11 cellular contexts compared by ENCODE assay signal in genomic region chr9:37944671-37945481, GRCh38. TPM values are rescaled to one million over a fixed set of nuclear protein-coding genes. Genes with fewer than 3 reads are reported as not detected.
DNase-seq lines count a peak whose midpoint lies in the region; ATAC-seq and TF ChIP-seq lines count a peak whose summit lies in the region.
"Had no signal": no experiment of that assay in that cellular context is flagged by ENCODE, and none has a peak within 500 bp of the region (broad histone marks: within the 10 kb centered on the region; RNA-seq: fewer than 3 reads in every experiment).

No MANE protein-coding gene starts in this region.

- H3K9me2 ChIP-seq in GM23248 (ENCODE audit: insufficient read depth) = no peaks in the 10 kb centered on the region

- no peak overlapping the region for H3K4me3 ChIP-seq in GM23248
- no peak overlapping the region for H3K4me3 ChIP-seq in SJSA1
- no peak overlapping the region for H3K4me3 ChIP-seq in cardiac muscle cell

- H3K4me3 Mint-ChIP-seq in progenitor cell of endocrine pancreas (ENCODE audit: low read depth) (no peak overlapping the region), natural killer cell (no peak overlapping the region)
- H3K4me3 Mint-ChIP-seq: activated naive CD8-positive, alpha-beta T cell treated with anti-CD3 and anti-CD28 coated beads, Interleukin-2, amount 50 U/mL, for 24 hours had no signal

- H3K9ac ChIP-seq in GM23248 = no peak overlapping the region

- 0 out of 2 replicates have a peak, but pooled peaks cover 10% of the 10 kb centered on the region for H3K79me2 ChIP-seq in GM23248 (ENCODE audit: insufficient read depth)

- no peaks in the 10 kb centered on the region for H4K20me1 ChIP-seq in GM23248 (ENCODE audit: insufficient read depth)

- H2AFZ ChIP-seq in GM23248 = no peak overlapping the region

- no peaks in the 10 kb centered on the region for H3K27me3 ChIP-seq in GM23248 (replicated peaks; ENCODE audit: insufficient read depth)
- H3K27me3 ChIP-seq in SJSA1 (replicated peaks) = no peaks in the 10 kb centered on the region
- no peaks in the 10 kb centered on the region for H3K27me3 ChIP-seq in cardiac muscle cell

- in situ Hi-C loops in GM23248 (cut with MboI) = no loop called here

- DNase-seq in GM23248 (peak; percentile 51), SJSA1 (ENCODE audit: low read depth in 1 of 2, low spot score in 2 of 2) (peak; percentile 38 to 63), cardiac muscle cell (ENCODE audit: low read depth in 1 of 2, low spot score in 1 of 2) (peak; percentile 44 to 75), progenitor cell of endocrine pancreas (ENCODE audit: low spot score, unreplicated experiment) (no peak), NCI-H1694 treated with DMSO at 0.1 percent for 48 hours (lab: John Stamatoyannopoulos, UW) (no peak), natural killer cell (no peak)
- DNase-seq in activated CD4-positive, alpha-beta T cell treated with anti-CD3 and anti-CD28 coated beads, Interleukin-2, amount 50 U/mL, for 48 hours = no peak
- DNase-seq: activated naive CD8-positive, alpha-beta T cell treated with anti-CD3 and anti-CD28 coated beads, Interleukin-2, amount 50 U/mL, for 24 hours; NCI-H1436 treated with DMSO at 0.1 percent for 48 hours; NK-92 treated with Interleukin-12 subunit alpha and Interleukin-12 subunit beta, amount 100 ng/mL, for 24 hours had no signal

- no peaks in the 10 kb centered on the region for H3K36me3 ChIP-seq in GM23248 (ENCODE audit: low read depth)
- H3K36me3 ChIP-seq in SJSA1 = peaks cover 70% of the 10 kb centered on the region
- no peaks in the 10 kb centered on the region for H3K36me3 ChIP-seq in cardiac muscle cell

- H3K27ac Mint-ChIP-seq in progenitor cell of endocrine pancreas (peak overlapping the region; percentile 90), natural killer cell (no peak overlapping the region)
- H3K27ac Mint-ChIP-seq: activated naive CD8-positive, alpha-beta T cell treated with anti-CD3 and anti-CD28 coated beads, Interleukin-2, amount 50 U/mL, for 24 hours had no signal

- H3K9me3 ChIP-seq in GM23248 (ENCODE audit: low read depth) (no peaks in the 10 kb centered on the region), SJSA1 (replicated peaks) (no peaks in the 10 kb centered on the region), cardiac muscle cell (ENCODE audit: low read depth) (no peaks in the 10 kb centered on the region)

- H3F3A ChIP-seq in GM23248 (ENCODE audit: insufficient read depth) = peaks cover 14% of the 10 kb centered on the region; the same call in 1 of the 2 replicates

- H3K4me1 Mint-ChIP-seq in progenitor cell of endocrine pancreas (ENCODE audit: low read depth) (peaks cover 20% of the 10 kb centered on the region), natural killer cell (no peaks in the 10 kb centered on the region)
- H3K4me1 Mint-ChIP-seq: activated naive CD8-positive, alpha-beta T cell treated with anti-CD3 and anti-CD28 coated beads, Interleukin-2, amount 50 U/mL, for 24 hours had no signal

- H3K4me1 ChIP-seq in GM23248 (ENCODE audit: insufficient read depth) (peaks cover 45% of the 10 kb centered on the region), SJSA1 (replicated peaks) (peaks cover 57% of the 10 kb centered on the region), cardiac muscle cell (ENCODE audit: low read depth) (peaks cover 38% of the 10 kb centered on the region)

- ATAC-seq in natural killer cell = no peak
- ATAC-seq in GM21786 (IDR thresholded peaks at IDR 0.05; ENCODE audit: unreplicated experiment) = no peak
- ATAC-seq: activated naive CD8-positive, alpha-beta T cell treated with anti-CD3 and anti-CD28 coated beads, Interleukin-2, amount 50 U/mL, for 24 hours had no signal

- intact Hi-C loops in natural killer cell (cut with micrococcal nuclease) = no loop called here

- H3K36me3 Mint-ChIP-seq in progenitor cell of endocrine pancreas (ENCODE audit: insufficient read depth) (peaks cover 9% of the 10 kb centered on the region), natural killer cell (no peaks in the 10 kb centered on the region)

- no peak overlapping the region for H3K27ac ChIP-seq in GM23248
- peak overlapping the region; percentile 49 for H3K27ac ChIP-seq in SJSA1
- H3K27ac ChIP-seq in cardiac muscle cell = peak overlapping the region; percentile 75

- TF ChIP-seq CTCF in cardiac muscle cell (IDR thresholded peaks at IDR 0.05; ENCODE audit: low read depth, low read length) (no peak), progenitor cell of endocrine pancreas (IDR thresholded peaks at IDR 0.05; ENCODE audit: unreplicated experiment) (no peak), natural killer cell (IDR thresholded peaks at IDR 0.05) (no peak)

- no peaks in the 10 kb centered on the region for H3K27me3 Mint-ChIP-seq in progenitor cell of endocrine pancreas
- H3K27me3 Mint-ChIP-seq in natural killer cell (ENCODE audit: low read depth in 2 of 2) = no peaks in the 10 kb centered on the region

- WGBS in GM23248 (ENCODE audit: low coverage in 1 of 2, low lambda C conversion rate in 2 of 2, missing lambda C conversion rate in 2 of 2), 2 experiments = 77 to 81% methylated on average over 9 of the region's 9 CpGs

- H3K9me3 Mint-ChIP-seq in progenitor cell of endocrine pancreas (ENCODE audit: low read depth) (no peaks in the 10 kb centered on the region), natural killer cell (no peaks in the 10 kb centered on the region)
- H3K9me3 Mint-ChIP-seq: activated naive CD8-positive, alpha-beta T cell treated with anti-CD3 and anti-CD28 coated beads, Interleukin-2, amount 50 U/mL, for 24 hours had no signal

- peak overlapping the region; percentile 32 for H3K4me2 ChIP-seq in GM23248 (ENCODE audit: unreplicated experiment)

RNA-seq across cellular contexts. Expression of gene SLC25A51, which starts 40.9 kb away (rescaled TPM):
- total RNA-seq in GM23248 (2014; rRNA removed; shearing (Covaris generic)) = 56.6 and 58.2 TPM in 2 replicates
- 16.0 and 17.7 TPM in 2 replicates for polyA plus RNA-seq in GM23248 (2016; fragmentation: Nextera tagmentation; extraction: Ambion mirVana)
- 10.0 and 18.8 TPM in 2 replicates for total RNA-seq in SJSA1 (2014; rRNA removed; shearing (Covaris generic))
- total RNA-seq in cardiac muscle cell = 17.0 and 21.1 TPM in 2 replicates
- polyA plus RNA-seq in cardiac muscle cell = 13.0 and 14.1 TPM in 2 replicates
- total RNA-seq in progenitor cell of endocrine pancreas = 29.1 and 32.5 TPM in 2 replicates
- 10 to 100 TPM; 22.2 to 35.4 (median 33.7) TPM for total RNA-seq in natural killer cell

Comparison
In these comparisons a context has a peak if more than half of its experiments do, and no peak if none do; other contexts are left out.
1. DNase-seq: peak in GM23248 (single experiment), SJSA1 (2 of 2) and cardiac muscle cell (2 of 2); none in progenitor cell of endocrine pancreas (single experiment), activated CD4-positive, alpha-beta T cell treated with anti-CD3 and anti-CD28 coated beads, Interleukin-2, amount 50 U/mL, for 48 hours (0 of 2), NCI-H1694 treated with DMSO at 0.1 percent for 48 hours (single experiment) and natural killer cell (single experiment).